24 cellular contexts compared by ENCODE assay signal in genomic region chr11:134288486-134288885, GRCh38. TPM values are rescaled to one million over a fixed set of nuclear protein-coding genes. Genes with fewer than 3 reads are reported as not detected.
"Had no signal": no experiment of that assay in that cellular context is flagged by ENCODE, and none has a peak within 500 bp of the region (broad histone marks: within the 10 kb centered on the region; RNA-seq: fewer than 3 reads in every experiment).

No MANE protein-coding gene starts in this region.

- H3K27me3 ChIP-seq: SJSA1 had no signal

- H3K36me3 ChIP-seq: SJSA1 had no signal

- H3K27ac ChIP-seq: HL-60, SJSA1, SK-N-MC had no signal

- H3K4me1 ChIP-seq: SJSA1 had no signal

- H3K4me3 ChIP-seq: SJSA1, SK-N-MC had no signal

- H3K9me3 ChIP-seq: SJSA1 had no signal

- FAIRE-seq: HTR-8/SVneo, RCC 7860 had no signal

- DNase-seq: KBM-7, MV-4-11, NCI-H1048, NCI-H1105, NCI-H1417, NCI-H146, NCI-H1694 treated with DMSO at 0.1 percent for 48 hours, NCI-H1930, NCI-H2081, NCI-H2107, NCI-H2227 treated with DMSO at 0.1 percent for 48 hours, NCI-H524, NCI-H526 treated with DMSO at 0.1 percent for 48 hours, NCI-H748 treated with DMSO at 0.1 percent for 48 hours, Right ventricle myocardium superior, RPMI8226, SIG-M5 had no signal

RNA-seq across cellular contexts. Expression of gene GLB1L3, which starts 12.3 kb away (rescaled TPM):
- total RNA-seq: LHCN-M2, MCF 10A, Right ventricle myocardium superior, SJSA1 had no signal

RNA-seq across cellular contexts. Expression of gene GLB1L2, which starts 43.3 kb away (rescaled TPM):
- total RNA-seq: LHCN-M2, SJSA1 had no signal
